ENCODE assay signal across 2 cellular contexts in the genomic region with DNA sequence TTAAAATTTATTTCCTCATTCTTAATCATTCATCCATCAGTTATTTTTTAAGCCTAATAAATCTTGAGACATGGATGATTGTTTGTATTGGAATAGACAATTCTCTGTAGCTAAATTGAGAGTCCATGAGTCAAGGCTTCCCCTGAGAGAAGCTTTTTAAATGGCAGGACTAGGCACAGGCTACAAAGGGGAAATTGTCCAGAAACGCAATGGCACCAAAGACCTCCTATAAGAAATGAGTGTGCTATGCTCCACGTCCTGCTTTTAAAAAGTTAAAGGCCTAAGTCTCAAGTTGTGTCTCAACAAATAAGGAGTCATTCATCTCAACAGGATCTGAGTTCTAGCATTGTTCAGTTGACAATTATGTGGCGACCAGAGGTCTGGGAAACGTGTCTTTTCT.
TF ChIP-seq lines count a peak whose summit lies in the region.

No MANE protein-coding gene starts in this region.

TF ChIP-seq in A549, 52 proteins besides CTCF, POLR2A, EP300 and RAD21:
- TF ChIP-seq NFE2L2 (conservative IDR thresholded peaks at IDR 0.05; ENCODE audit: low read length) (no peak), HOXA7 (CRISPR knock-in tag; IDR thresholded peaks at IDR 0.05) (no peak), KDM1A (IDR thresholded peaks at IDR 0.05; ENCODE audit: low read depth) (no peak), KDM5A (IDR thresholded peaks at IDR 0.05) (no peak), CHD4 (IDR thresholded peaks at IDR 0.05; ENCODE audit: borderline replicate concordance) (no peak), MAFK (IDR thresholded peaks at IDR 0.05; ENCODE audit: partially characterized antibody) (no peak), JUN (IDR thresholded peaks at IDR 0.05) (no peak), FOXS1 (CRISPR knock-in tag; IDR thresholded peaks at IDR 0.05) (no peak)
- TF ChIP-seq, protein P1, sequence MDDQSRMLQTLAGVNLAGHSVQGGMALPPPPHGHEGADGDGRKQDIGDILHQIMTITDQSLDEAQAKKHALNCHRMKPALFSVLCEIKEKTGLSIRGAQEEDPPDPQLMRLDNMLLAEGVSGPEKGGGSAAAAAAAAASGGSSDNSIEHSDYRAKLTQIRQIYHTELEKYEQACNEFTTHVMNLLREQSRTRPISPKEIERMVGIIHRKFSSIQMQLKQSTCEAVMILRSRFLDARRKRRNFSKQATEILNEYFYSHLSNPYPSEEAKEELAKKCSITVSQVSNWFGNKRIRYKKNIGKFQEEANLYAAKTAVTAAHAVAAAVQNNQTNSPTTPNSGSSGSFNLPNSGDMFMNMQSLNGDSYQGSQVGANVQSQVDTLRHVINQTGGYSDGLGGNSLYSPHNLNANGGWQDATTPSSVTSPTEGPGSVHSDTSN (IDR thresholded peaks at IDR 0.05), result no peak
- TF ChIP-seq, protein P2, sequence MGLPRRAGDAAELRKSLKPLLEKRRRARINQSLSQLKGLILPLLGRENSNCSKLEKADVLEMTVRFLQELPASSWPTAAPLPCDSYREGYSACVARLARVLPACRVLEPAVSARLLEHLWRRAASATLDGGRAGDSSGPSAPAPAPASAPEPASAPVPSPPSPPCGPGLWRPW (IDR thresholded peaks at IDR 0.05), result no peak
- TF ChIP-seq, protein P3, sequence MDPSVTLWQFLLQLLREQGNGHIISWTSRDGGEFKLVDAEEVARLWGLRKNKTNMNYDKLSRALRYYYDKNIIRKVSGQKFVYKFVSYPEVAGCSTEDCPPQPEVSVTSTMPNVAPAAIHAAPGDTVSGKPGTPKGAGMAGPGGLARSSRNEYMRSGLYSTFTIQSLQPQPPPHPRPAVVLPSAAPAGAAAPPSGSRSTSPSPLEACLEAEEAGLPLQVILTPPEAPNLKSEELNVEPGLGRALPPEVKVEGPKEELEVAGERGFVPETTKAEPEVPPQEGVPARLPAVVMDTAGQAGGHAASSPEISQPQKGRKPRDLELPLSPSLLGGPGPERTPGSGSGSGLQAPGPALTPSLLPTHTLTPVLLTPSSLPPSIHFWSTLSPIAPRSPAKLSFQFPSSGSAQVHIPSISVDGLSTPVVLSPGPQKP (IDR thresholded peaks at IDR 0.05; ENCODE audit: low read depth, low read length), result no peak

TF ChIP-seq in IMR-90, 13 proteins besides CTCF, POLR2A, EP300 and RAD21:
- TF ChIP-seq FOS (IDR thresholded peaks at IDR 0.05; ENCODE audit: low read depth, low read length), result no peak
